In the genomic region with DNA sequence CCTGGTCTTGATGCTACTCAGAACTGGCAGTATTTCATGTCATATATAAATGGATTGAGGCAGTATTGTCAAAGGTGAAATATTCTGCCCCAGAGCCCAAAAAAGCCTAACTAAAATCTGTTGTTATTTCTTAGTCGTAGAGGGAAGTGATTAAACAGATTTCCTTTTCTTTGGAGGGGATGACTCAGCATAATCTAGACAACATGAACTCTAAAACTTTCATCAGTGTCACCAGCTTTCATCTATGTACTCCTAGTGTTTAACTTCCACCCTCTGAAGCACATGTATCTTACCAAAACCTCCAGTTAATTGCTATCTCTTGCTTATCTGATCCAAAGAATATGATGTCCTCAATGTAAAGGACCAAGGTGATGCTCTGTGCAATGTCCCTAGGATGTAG, we compare ENCODE assay signal across 1 cellular context.
TF ChIP-seq lines count a peak whose summit lies in the region.

No MANE protein-coding gene starts in this region.

TF ChIP-seq in K562, 482 proteins besides CTCF, POLR2A, EP300 and RAD21 (continued from another document):
- TF ChIP-seq, protein P1, sequence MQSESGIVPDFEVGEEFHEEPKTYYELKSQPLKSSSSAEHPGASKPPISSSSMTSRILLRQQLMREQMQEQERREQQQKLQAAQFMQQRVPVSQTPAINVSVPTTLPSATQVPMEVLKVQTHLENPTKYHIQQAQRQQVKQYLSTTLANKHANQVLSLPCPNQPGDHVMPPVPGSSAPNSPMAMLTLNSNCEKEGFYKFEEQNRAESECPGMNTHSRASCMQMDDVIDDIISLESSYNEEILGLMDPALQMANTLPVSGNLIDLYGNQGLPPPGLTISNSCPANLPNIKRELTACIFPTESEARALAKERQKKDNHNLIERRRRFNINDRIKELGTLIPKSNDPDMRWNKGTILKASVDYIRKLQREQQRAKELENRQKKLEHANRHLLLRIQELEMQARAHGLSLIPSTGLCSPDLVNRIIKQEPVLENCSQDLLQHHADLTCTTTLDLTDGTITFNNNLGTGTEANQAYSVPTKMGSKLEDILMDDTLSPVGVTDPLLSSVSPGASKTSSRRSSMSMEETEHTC (IDR thresholded peaks at IDR 0.05), result no peak
- no peak for TF ChIP-seq LARP7 (IDR thresholded peaks at IDR 0.05)
- no peak for TF ChIP-seq MCM2 (IDR thresholded peaks at IDR 0.05; ENCODE audit: low read depth)
- no peak for TF ChIP-seq NR1H2 (CRISPR knock-in tag; IDR thresholded peaks at IDR 0.05)
- no peak for TF ChIP-seq ZNF197 (CRISPR knock-in tag; IDR thresholded peaks at IDR 0.05; ENCODE audit: low read depth)
TF ChIP-seq in K562: peak in this region for 44.
